ENCODE assay signal across 10 cellular contexts in genomic region chr1:221824025-221824424, GRCh38.
DNase-seq lines count a peak whose midpoint lies in the region; ATAC-seq and TF ChIP-seq lines count a peak whose summit lies in the region.
"Had no signal": no experiment of that assay in that cellular context is flagged by ENCODE, and none has a peak within 500 bp of the region (broad histone marks: within the 10 kb centered on the region; RNA-seq: fewer than 3 reads in every experiment).

No MANE protein-coding gene starts in this region.

- ATAC-seq in GM18498 (IDR thresholded peaks at IDR 0.05; ENCODE audit: unreplicated experiment): peak; percentile 46
- peak; percentile 69 for ATAC-seq in GM21786 (IDR thresholded peaks at IDR 0.05; ENCODE audit: unreplicated experiment)
- ATAC-seq in HG03521 (IDR thresholded peaks at IDR 0.05; ENCODE audit: unreplicated experiment): no peak

- TF ChIP-seq CTCF in PC-9 (conservative IDR thresholded peaks at IDR 0.05) (no peak), fibroblast of the aortic adventitia (IDR thresholded peaks at IDR 0.05; ENCODE audit: insufficient read depth, low read length) (no peak)

- H3K4me1 ChIP-seq in PC-9 (replicated peaks; ENCODE audit: insufficient read depth): peaks cover 29% of the 10 kb centered on the region
- H3K4me1 ChIP-seq: HAP-1 had no signal

- no peaks in the 10 kb centered on the region for H3K36me3 ChIP-seq in PC-9 (ENCODE audit: low read depth)
- H3K36me3 ChIP-seq: HAP-1 had no signal

- H2AFZ ChIP-seq in PC-9: no peak overlapping the region

- H3K9me3 ChIP-seq in PC-9 (ENCODE audit: insufficient read depth, low read depth): no peaks in the 10 kb centered on the region; the same call in 1 of the 2 replicates
- H3K9me3 ChIP-seq: HAP-1 had no signal

- H3K27me3 ChIP-seq in PC-9 (ENCODE audit: insufficient read depth, low read depth): no peaks in the 10 kb centered on the region

- CTCF ChIA-PET in PC-9 (lab: Charles Lee): no interaction called here

- no peaks in the 10 kb centered on the region for H4K20me1 ChIP-seq in PC-9 (ENCODE audit: insufficient read depth)

- peak; percentile 52 to 70 for DNase-seq in PC-9
- DNase-seq in fibroblast of the aortic adventitia (ENCODE audit: low read depth): peak; percentile 80
- DNase-seq in SHP77 treated with DMSO at 0.1 percent for 48 hours (lab: John Stamatoyannopoulos, UW): no peak
- no peak for DNase-seq in NCI-H748 (lab: John Stamatoyannopoulos, UW; ENCODE audit: unreplicated experiment)
- no peak for DNase-seq in effector CD4-positive, alpha-beta T cell
- DNase-seq: activated CD4-positive, alpha-beta T cell treated with anti-CD3 and anti-CD28 coated beads, Interleukin-2, amount 50 U/mL, for 48 hours had no signal

- intact Hi-C loops in PC-9 (cut with micrococcal nuclease; ENCODE audit: unreplicated experiment): loop anchor here (10.0 kb wide), 1 partner anchor 631 kb away; no protein-coding TSS in a partner anchor

- H3K4me3 ChIP-seq in PC-9 (no peak overlapping the region), fibroblast of the aortic adventitia (ENCODE audit: low read depth, low read length) (no peak overlapping the region)
- H3K4me3 ChIP-seq: HAP-1 had no signal

- H3K4me2 ChIP-seq in PC-9: peak overlapping the region; percentile 2; the same call in 1 of the 2 replicates

- POLR2A ChIA-PET in PC-9 (lab: Charles Lee; ENCODE audit: unreplicated experiment): no interaction called here

- peaks cover 17% of the 10 kb centered on the region for H3F3A ChIP-seq in PC-9 (ENCODE audit: insufficient read depth, low read depth)

- H3K9me2 ChIP-seq in PC-9 (ENCODE audit: insufficient read depth): no peaks in the 10 kb centered on the region

- peak overlapping the region; percentile 29; the same call in 1 of the 2 replicates for H3K27ac ChIP-seq in PC-9

- no TSS peak for BruUV-seq in PC-9 (replicated peaks; lab: Mats Ljungman, UMichigan)

- no peaks in the 10 kb centered on the region for H3K79me2 ChIP-seq in PC-9 (ENCODE audit: low read depth)

Comparison
In these comparisons a context has a peak if more than half of its experiments do, and no peak if none do; other contexts are left out.
1. DNase-seq: peak in PC-9 (2 of 2) and fibroblast of the aortic adventitia (single experiment); none in SHP77 treated with DMSO at 0.1 percent for 48 hours (single experiment), NCI-H748 (single experiment) and effector CD4-positive, alpha-beta T cell (single experiment).